Comparison of ENCODE assay signal across 1 cellular context in the genomic region with DNA sequence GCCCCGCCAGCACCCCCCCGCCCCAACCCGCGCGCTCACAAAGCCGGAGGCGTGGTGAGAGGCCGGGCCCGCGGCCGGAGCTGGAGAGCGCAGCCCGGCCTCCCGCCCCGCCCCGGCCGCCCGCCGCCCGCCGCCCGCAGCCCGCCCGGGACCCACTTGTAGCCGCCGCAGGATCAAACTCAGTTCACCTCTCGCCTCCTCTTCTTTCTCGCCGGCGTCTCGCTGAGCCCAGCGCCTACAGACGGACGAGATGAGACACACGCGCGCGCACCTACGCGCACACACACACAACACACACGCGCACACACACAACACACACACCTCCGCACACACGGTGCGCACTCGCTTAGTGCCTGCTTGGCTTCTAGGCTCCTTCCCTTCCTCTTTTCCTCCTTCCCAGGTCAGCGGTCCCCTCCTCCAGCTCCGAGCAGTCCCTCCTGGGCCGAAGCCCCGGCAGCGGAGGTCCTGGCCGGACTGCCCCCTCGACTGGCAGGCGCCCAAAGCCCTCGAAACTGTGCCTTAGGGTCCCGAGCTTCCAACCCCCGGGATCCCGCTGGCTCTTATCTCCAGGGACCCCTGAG.
TF ChIP-seq lines count a peak whose summit lies in the region.

No MANE protein-coding gene starts in this region.

TF ChIP-seq in HEK293, 187 proteins besides CTCF, POLR2A, EP300 and RAD21 (continued from another document and continues in another):
- TF ChIP-seq GLIS1 (tag by site-specific recombination; IDR thresholded peaks at IDR 0.05) (peak; percentile 19; the same call in 1 of the 2 replicates), ZNF138 (tag by site-specific recombination; IDR thresholded peaks at IDR 0.05; ENCODE audit: borderline replicate concordance) (no peak), WT1 (tag by site-specific recombination; IDR thresholded peaks at IDR 0.05) (no peak), ZNF623 (tag by site-specific recombination; IDR thresholded peaks at IDR 0.05) (no peak), ZNF132 (tag by site-specific recombination; IDR thresholded peaks at IDR 0.05; ENCODE audit: borderline replicate concordance) (no peak), ZFHX2 (tag by site-specific recombination; conservative IDR thresholded peaks at IDR 0.05) (peak; percentile 99), ZNF23 (tag by site-specific recombination; IDR thresholded peaks at IDR 0.05; ENCODE audit: borderline replicate concordance) (no peak), PRDM4 (tag by site-specific recombination; IDR thresholded peaks at IDR 0.05) (no peak), ZNF544 (tag by site-specific recombination; IDR thresholded peaks at IDR 0.05) (no peak), ZNF561 (tag by site-specific recombination; IDR thresholded peaks at IDR 0.05; ENCODE audit: borderline replicate concordance) (no peak), ZNF629 (tag by site-specific recombination; IDR thresholded peaks at IDR 0.05) (no peak), ZNF791 (tag by site-specific recombination; IDR thresholded peaks at IDR 0.05) (no peak), ZNF2 (tag by site-specific recombination; IDR thresholded peaks at IDR 0.05) (no peak), IKZF3 (tag by site-specific recombination; IDR thresholded peaks at IDR 0.05) (no peak), ZNF174 (tag by site-specific recombination; IDR thresholded peaks at IDR 0.05) (no peak), ZNF175 (tag by site-specific recombination; IDR thresholded peaks at IDR 0.05) (no peak), YY1 (tag by site-specific recombination; IDR thresholded peaks at IDR 0.05) (no peak), KLF16 (tag by site-specific recombination; IDR thresholded peaks at IDR 0.05) (peak; percentile 80), ZNF416 (tag by site-specific recombination; IDR thresholded peaks at IDR 0.05) (no peak), ZNF664 (tag by site-specific recombination; IDR thresholded peaks at IDR 0.05) (no peak), ZNF211 (tag by site-specific recombination; IDR thresholded peaks at IDR 0.05; ENCODE audit: low read depth) (no peak), ZNF37A (tag by site-specific recombination; IDR thresholded peaks at IDR 0.05) (no peak), ZNF76 (tag by site-specific recombination; IDR thresholded peaks at IDR 0.05; ENCODE audit: borderline replicate concordance, low read depth) (no peak), RBAK (tag by site-specific recombination; IDR thresholded peaks at IDR 0.05) (no peak), ZNF335 (tag by site-specific recombination; conservative IDR thresholded peaks at IDR 0.05) (peak; percentile 86), ZNF214 (tag by site-specific recombination; IDR thresholded peaks at IDR 0.05; ENCODE audit: borderline replicate concordance) (no peak), ZNF362 (tag by site-specific recombination; IDR thresholded peaks at IDR 0.05) (no peak), ZNF660 (tag by site-specific recombination; IDR thresholded peaks at IDR 0.05) (no peak), OVOL3 (tag by site-specific recombination; IDR thresholded peaks at IDR 0.05) (no peak), ZNF596 (tag by site-specific recombination; IDR thresholded peaks at IDR 0.05) (no peak), ZNF354C (tag by site-specific recombination; IDR thresholded peaks at IDR 0.05; ENCODE audit: borderline replicate concordance, low read depth) (no peak), ZNF548 (tag by site-specific recombination; IDR thresholded peaks at IDR 0.05) (no peak), GLI4 (tag by site-specific recombination; IDR thresholded peaks at IDR 0.05) (no peak), ZNF121 (tag by site-specific recombination; IDR thresholded peaks at IDR 0.05) (no peak), ZNF768 (tag by site-specific recombination; IDR thresholded peaks at IDR 0.05) (no peak), TCF7L2 (IDR thresholded peaks at IDR 0.05; ENCODE audit: borderline replicate concordance, low read depth, low read length) (no peak), KLF10 (tag by site-specific recombination; IDR thresholded peaks at IDR 0.05) (no peak), ZBTB44 (tag by site-specific recombination; IDR thresholded peaks at IDR 0.05) (no peak), KLF17 (tag by site-specific recombination; IDR thresholded peaks at IDR 0.05) (peak; percentile 16; the same call in 1 of the 2 replicates), ZNF621 (tag by site-specific recombination; IDR thresholded peaks at IDR 0.05) (no peak), ZNF223 (tag by site-specific recombination; IDR thresholded peaks at IDR 0.05) (no peak), SP7 (tag by site-specific recombination; IDR thresholded peaks at IDR 0.05) (no peak), ZNF654 (tag by site-specific recombination; IDR thresholded peaks at IDR 0.05; ENCODE audit: low read depth) (no peak), ZNF777 (tag by site-specific recombination; IDR thresholded peaks at IDR 0.05; ENCODE audit: borderline replicate concordance) (peak; percentile 80; the same call in 1 of the 2 replicates), ZNF747 (tag by site-specific recombination; IDR thresholded peaks at IDR 0.05) (no peak), ZBTB48 (tag by site-specific recombination; IDR thresholded peaks at IDR 0.05) (peak; percentile 76), KLF7 (tag by site-specific recombination; IDR thresholded peaks at IDR 0.05; ENCODE audit: borderline replicate concordance) (no peak), ZNF707 (tag by site-specific recombination; IDR thresholded peaks at IDR 0.05) (no peak)
- TF ChIP-seq, protein P1, sequence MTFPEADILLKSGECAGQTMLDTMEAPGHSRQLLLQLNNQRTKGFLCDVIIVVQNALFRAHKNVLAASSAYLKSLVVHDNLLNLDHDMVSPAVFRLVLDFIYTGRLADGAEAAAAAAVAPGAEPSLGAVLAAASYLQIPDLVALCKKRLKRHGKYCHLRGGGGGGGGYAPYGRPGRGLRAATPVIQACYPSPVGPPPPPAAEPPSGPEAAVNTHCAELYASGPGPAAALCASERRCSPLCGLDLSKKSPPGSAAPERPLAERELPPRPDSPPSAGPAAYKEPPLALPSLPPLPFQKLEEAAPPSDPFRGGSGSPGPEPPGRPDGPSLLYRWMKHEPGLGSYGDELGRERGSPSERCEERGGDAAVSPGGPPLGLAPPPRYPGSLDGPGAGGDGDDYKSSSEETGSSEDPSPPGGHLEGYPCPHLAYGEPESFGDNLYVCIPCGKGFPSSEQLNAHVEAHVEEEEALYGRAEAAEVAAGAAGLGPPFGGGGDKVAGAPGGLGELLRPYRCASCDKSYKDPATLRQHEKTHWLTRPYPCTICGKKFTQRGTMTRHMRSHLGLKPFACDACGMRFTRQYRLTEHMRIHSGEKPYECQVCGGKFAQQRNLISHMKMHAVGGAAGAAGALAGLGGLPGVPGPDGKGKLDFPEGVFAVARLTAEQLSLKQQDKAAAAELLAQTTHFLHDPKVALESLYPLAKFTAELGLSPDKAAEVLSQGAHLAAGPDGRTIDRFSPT (tag by site-specific recombination; IDR thresholded peaks at IDR 0.05) = no peak
- TF ChIP-seq, protein P2, sequence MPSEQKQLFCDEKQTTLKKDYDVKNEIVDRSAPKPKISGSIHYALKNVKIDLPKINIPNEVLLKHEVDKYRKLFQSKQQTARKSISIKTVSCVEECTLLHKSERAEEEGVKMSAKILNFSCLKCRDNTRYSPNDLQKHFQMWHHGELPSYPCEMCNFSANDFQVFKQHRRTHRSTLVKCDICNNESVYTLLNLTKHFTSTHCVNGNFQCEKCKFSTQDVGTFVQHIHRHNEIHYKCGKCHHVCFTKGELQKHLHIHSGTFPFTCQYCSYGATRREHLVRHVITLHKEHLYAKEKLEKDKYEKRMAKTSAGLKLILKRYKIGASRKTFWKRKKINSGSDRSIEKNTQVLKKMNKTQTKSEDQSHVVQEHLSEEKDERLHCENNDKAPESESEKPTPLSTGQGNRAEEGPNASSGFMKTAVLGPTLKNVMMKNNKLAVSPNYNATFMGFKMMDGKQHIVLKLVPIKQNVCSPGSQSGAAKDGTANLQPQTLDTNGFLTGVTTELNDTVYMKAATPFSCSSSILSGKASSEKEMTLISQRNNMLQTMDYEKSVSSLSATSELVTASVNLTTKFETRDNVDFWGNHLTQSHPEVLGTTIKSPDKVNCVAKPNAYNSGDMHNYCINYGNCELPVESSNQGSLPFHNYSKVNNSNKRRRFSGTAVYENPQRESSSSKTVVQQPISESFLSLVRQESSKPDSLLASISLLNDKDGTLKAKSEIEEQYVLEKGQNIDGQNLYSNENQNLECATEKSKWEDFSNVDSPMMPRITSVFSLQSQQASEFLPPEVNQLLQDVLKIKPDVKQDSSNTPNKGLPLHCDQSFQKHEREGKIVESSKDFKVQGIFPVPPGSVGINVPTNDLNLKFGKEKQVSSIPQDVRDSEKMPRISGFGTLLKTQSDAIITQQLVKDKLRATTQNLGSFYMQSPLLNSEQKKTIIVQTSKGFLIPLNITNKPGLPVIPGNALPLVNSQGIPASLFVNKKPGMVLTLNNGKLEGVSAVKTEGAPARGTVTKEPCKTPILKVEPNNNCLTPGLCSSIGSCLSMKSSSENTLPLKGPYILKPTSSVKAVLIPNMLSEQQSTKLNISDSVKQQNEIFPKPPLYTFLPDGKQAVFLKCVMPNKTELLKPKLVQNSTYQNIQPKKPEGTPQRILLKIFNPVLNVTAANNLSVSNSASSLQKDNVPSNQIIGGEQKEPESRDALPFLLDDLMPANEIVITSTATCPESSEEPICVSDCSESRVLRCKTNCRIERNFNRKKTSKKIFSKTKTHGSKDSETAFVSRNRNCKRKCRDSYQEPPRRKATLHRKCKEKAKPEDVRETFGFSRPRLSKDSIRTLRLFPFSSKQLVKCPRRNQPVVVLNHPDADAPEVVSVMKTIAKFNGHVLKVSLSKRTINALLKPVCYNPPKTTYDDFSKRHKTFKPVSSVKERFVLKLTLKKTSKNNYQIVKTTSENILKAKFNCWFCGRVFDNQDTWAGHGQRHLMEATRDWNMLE (tag by site-specific recombination; conservative IDR thresholded peaks at IDR 0.05; ENCODE audit: low read depth) = no peak
- TF ChIP-seq, protein P3, sequence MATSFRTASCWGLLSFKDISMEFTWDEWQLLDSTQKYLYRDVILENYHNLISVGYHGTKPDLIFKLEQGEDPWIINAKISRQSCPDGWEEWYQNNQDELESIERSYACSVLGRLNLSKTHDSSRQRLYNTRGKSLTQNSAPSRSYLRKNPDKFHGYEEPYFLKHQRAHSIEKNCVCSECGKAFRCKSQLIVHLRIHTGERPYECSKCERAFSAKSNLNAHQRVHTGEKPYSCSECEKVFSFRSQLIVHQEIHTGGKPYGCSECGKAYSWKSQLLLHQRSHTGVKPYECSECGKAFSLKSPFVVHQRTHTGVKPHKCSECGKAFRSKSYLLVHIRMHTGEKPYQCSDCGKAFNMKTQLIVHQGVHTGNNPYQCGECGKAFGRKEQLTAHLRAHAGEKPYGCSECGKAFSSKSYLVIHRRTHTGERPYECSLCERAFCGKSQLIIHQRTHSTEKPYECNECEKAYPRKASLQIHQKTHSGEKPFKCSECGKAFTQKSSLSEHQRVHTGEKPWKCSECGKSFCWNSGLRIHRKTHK (tag by site-specific recombination; IDR thresholded peaks at IDR 0.05) = no peak
- TF ChIP-seq, protein P4, sequence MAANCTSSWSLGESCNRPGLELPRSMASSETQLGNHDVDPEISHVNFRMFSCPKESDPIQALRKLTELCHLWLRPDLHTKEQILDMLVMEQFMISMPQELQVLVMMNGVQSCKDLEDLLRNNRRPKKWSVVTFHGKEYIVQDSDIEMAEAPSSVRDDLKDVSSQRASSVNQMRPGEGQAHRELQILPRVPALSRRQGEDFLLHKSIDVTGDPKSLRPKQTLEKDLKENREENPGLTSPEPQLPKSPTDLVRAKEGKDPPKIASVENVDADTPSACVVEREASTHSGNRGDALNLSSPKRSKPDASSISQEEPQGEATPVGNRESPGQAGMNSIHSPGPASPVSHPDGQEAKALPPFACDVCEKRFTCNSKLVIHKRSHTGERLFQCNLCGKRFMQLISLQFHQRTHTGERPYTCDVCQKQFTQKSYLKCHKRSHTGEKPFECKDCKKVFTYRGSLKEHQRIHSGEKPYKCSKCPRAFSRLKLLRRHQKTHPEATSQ (tag by site-specific recombination; IDR thresholded peaks at IDR 0.05) = 0 out of 2 replicates have a peak, but pooled peaks have one; percentile 21
